13 cellular contexts compared by ENCODE assay signal in the genomic region with DNA sequence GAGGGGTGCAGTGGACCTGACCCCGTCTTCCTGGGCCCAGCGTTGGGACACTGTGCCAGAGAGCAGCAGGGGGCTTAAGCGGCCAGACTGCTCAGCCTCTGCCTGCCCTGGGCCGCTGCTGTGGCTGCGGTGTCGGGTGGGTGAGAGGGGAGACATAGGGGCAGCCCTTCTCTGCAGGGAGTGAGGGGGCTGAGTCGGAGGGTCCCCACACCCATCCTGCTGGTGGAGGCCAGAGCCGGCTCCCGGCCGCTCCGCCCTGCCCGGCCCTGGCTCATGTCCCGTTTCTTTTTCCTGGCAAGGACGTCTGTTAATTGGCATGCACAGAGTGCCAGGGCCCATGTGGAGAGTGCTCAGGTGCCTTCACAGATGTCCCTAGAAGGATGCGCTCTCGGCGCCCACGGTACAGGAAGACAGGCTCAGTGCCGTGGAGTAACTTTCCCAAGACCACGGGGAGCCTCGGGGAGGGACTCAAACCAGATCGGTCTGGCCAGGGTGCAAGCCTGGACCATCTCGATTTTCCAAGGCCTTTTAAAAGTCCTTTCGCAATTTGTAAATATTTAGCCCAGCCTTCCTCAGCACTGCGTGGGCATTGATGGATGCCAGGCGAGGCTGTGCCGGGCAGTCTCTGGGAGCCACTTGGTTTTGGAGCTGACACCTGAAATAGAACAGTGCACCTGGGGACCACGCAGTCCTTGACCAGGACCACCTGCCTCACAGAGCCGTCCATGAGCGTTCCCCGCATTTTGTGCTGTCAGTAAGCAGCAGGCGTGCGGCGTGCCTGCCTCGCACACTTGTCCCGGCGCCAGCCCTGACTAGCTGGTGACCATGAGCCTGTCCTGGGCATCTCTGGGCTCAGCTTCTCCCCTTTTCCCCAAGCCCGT.
A peak's percentile ranks its signal among the peaks of the same experiment; 100 is the strongest.
DNase-seq lines count a peak whose midpoint lies in the region; ATAC-seq and TF ChIP-seq lines count a peak whose summit lies in the region.
"Had no signal": no experiment of that assay in that cellular context is flagged by ENCODE, and none has a peak within 500 bp of the region (broad histone marks: within the 10 kb centered on the region; RNA-seq: fewer than 3 reads in every experiment).

No MANE protein-coding gene starts in this region.

- DNase-seq in DMS79 (lab: John Stamatoyannopoulos, UW) = peak; percentile 22
- peak; percentile 57 for DNase-seq in astrocyte of the hippocampus (ENCODE audit: low read depth, low spot score)
- DNase-seq in hypothalamus (lab: John Stamatoyannopoulos, UW) = peak in 28 of 51 donors; percentile 22 to 68 (median 46)
- DNase-seq in WERI-Rb-1 = no peak
- no peak for DNase-seq in osteoblast (ENCODE audit: insufficient read length, low spot score, missing footprints)
- no peak for DNase-seq in trophoblast cell
- DNase-seq: activated CD8-positive, alpha-beta memory T cell treated with anti-CD3 and anti-CD28 coated beads, Interleukin-2, amount 50 U/mL, for 4 hours; Caco-2; central memory CD4-positive, alpha-beta T cell; T-cell had no signal

- H3K4me3 ChIP-seq in skin epidermis = no peak overlapping the region
- no peak overlapping the region for H3K4me3 ChIP-seq in WERI-Rb-1 (ENCODE audit: low read depth, low read length)
- no peak overlapping the region for H3K4me3 ChIP-seq in osteoblast (ENCODE audit: insufficient read depth, low read length)
- no peak overlapping the region for H3K4me3 ChIP-seq in trophoblast cell (ENCODE audit: low read depth, low read length)
- H3K4me3 ChIP-seq: K562 had no signal

- WGBS in trophoblast cell (ENCODE audit: extremely low coverage, insufficient coverage, insufficient read length) = no CpG with 5 or more reads among the region's 38 CpGs

- H3K4me2 ChIP-seq in osteoblast (ENCODE audit: insufficient read depth, low read length) (no peak overlapping the region), trophoblast cell (ENCODE audit: low read length) (no peak overlapping the region)

- no peak overlapping the region for H3K14ac ChIP-seq in trophoblast cell (ENCODE audit: low read length)

- no peak overlapping the region for H2BK12ac ChIP-seq in trophoblast cell (ENCODE audit: low read length)

- H2BK5ac ChIP-seq in trophoblast cell (ENCODE audit: low read depth, low read length, poor library complexity) = no peak overlapping the region

- H3K27me3 ChIP-seq in WERI-Rb-1 (ENCODE audit: insufficient read depth, low read depth, severe bottlenecking) (no peaks in the 10 kb centered on the region), osteoblast (ENCODE audit: insufficient read depth, low read length) (no peaks in the 10 kb centered on the region), trophoblast cell (ENCODE audit: insufficient read depth, low read length) (no peaks in the 10 kb centered on the region)

- no peak overlapping the region for H4K8ac ChIP-seq in trophoblast cell (ENCODE audit: low read depth, low read length)

- no peak overlapping the region for H3K4ac ChIP-seq in trophoblast cell (ENCODE audit: low read depth, low read length)

- TF ChIP-seq CTCF in WERI-Rb-1 (IDR thresholded peaks at IDR 0.05; ENCODE audit: low read depth, low read length) (no peak), osteoblast (IDR thresholded peaks at IDR 0.05; ENCODE audit: extremely low read depth, low read depth, low read length) (no peak)

- H3K4me1 ChIP-seq in osteoblast (ENCODE audit: insufficient read depth, low read length) (peaks cover 21% of the 10 kb centered on the region), trophoblast cell (ENCODE audit: control insufficient read depth in 1 of 2, insufficient read depth in 2 of 2, low read length in 2 of 2) (peaks cover 14 to 17% of the 10 kb centered on the region in 2 experiments)

- H2AFZ ChIP-seq in osteoblast (ENCODE audit: low read length) (no peak overlapping the region), trophoblast cell (ENCODE audit: insufficient read depth, low read length, poor library complexity) (no peak overlapping the region)

- H3K9me3 ChIP-seq in WERI-Rb-1 (ENCODE audit: severe bottlenecking) (no peaks in the 10 kb centered on the region), osteoblast (ENCODE audit: low read depth, low read length) (no peaks in the 10 kb centered on the region), trophoblast cell (ENCODE audit: insufficient read depth, low read depth, low read length) (no peaks in the 10 kb centered on the region)
- H3K9me3 ChIP-seq: Caco-2 had no signal

- peaks cover 99% of the 10 kb centered on the region for H3K79me2 ChIP-seq in osteoblast (ENCODE audit: insufficient read depth, low read length)
- peaks cover 17% of the 10 kb centered on the region for H3K79me2 ChIP-seq in trophoblast cell (ENCODE audit: control insufficient read depth, insufficient read depth, low read length, poor library complexity)

- no peak overlapping the region for H3K23ac ChIP-seq in trophoblast cell (ENCODE audit: low read length)

- no peak overlapping the region for H3K18ac ChIP-seq in trophoblast cell (ENCODE audit: low read length)

- no peak overlapping the region for H3K9ac ChIP-seq in trophoblast cell (ENCODE audit: low read length)

- H4K12ac ChIP-seq in trophoblast cell (ENCODE audit: low read depth, low read length) = no peak overlapping the region

- no peaks in the 10 kb centered on the region for H3K36me3 ChIP-seq in WERI-Rb-1
- no peaks in the 10 kb centered on the region for H3K36me3 ChIP-seq in osteoblast (ENCODE audit: insufficient read depth, low read length)
- no peaks in the 10 kb centered on the region for H3K36me3 ChIP-seq in trophoblast cell (ENCODE audit: control insufficient read depth in 1 of 2, insufficient read depth in 2 of 2, low read length in 2 of 2)

- no peak overlapping the region for H2AK5ac ChIP-seq in trophoblast cell (ENCODE audit: low read length)

- H2BK120ac ChIP-seq in trophoblast cell (ENCODE audit: insufficient read depth, low read length, poor library complexity) = no peak overlapping the region

- H4K91ac ChIP-seq in trophoblast cell (ENCODE audit: low read depth, low read length) = no peak overlapping the region

- H3K79me1 ChIP-seq in trophoblast cell (ENCODE audit: low read length) = no peaks in the 10 kb centered on the region

- H3K27ac ChIP-seq in skin epidermis (peak overlapping the region in 12 of 21 experiments; percentile 3 to 77 (median 50)), WERI-Rb-1 (no peak overlapping the region), osteoblast (ENCODE audit: low read depth, low read length) (no peak overlapping the region), trophoblast cell (ENCODE audit: low read depth, low read length) (no peak overlapping the region)

- no peak for ATAC-seq in GM18511 (IDR thresholded peaks at IDR 0.05; ENCODE audit: unreplicated experiment)
- ATAC-seq: K562, T-cell had no signal

- peaks cover 96% of the 10 kb centered on the region for H4K20me1 ChIP-seq in osteoblast (ENCODE audit: insufficient read depth, low read length)

Comparison
In these comparisons a context has a peak if more than half of its experiments do, and no peak if none do; other contexts are left out.
1. DNase-seq: peak in DMS79 (single experiment), astrocyte of the hippocampus (single experiment) and hypothalamus (28 of 51); none in WERI-Rb-1 (single experiment), osteoblast (single experiment) and trophoblast cell (0 of 2).
2. H3K27ac ChIP-seq: peak in skin epidermis (12 of 21); none in WERI-Rb-1 (single experiment), osteoblast (single experiment) and trophoblast cell (single experiment).